10 cellular contexts compared by ENCODE assay signal in genomic region chr15:65086680-65087111, GRCh38. TPM values are rescaled to one million over a fixed set of nuclear protein-coding genes. Genes with fewer than 3 reads are reported as not detected.
DNase-seq lines count a peak whose midpoint lies in the region; ATAC-seq, FAIRE-seq and TF ChIP-seq lines count a peak whose summit lies in the region.
"Had no signal": no experiment of that assay in that cellular context is flagged by ENCODE, and none has a peak within 500 bp of the region (broad histone marks: within the 10 kb centered on the region; RNA-seq: fewer than 3 reads in every experiment).

No MANE protein-coding gene starts in this region.

- H3K4me1 Mint-ChIP-seq in astrocyte (ENCODE audit: low read depth, unreplicated experiment): peaks cover 9% of the 10 kb centered on the region
- H3K4me1 Mint-ChIP-seq in CD8-positive, alpha-beta memory T cell: peaks cover 9 to 10% (median 10%) of the 10 kb centered on the region in 3 donors

- no peak overlapping the region for H3K4me3 ChIP-seq in right cardiac atrium (ENCODE audit: low read length)
- H3K4me3 ChIP-seq in astrocyte (ENCODE audit: insufficient read depth, low read depth, low read length): no peak overlapping the region
- H3K4me3 ChIP-seq in CD8-positive, alpha-beta memory T cell (ENCODE audit: low read length): no peak overlapping the region

- H2AFZ ChIP-seq in astrocyte (ENCODE audit: low read depth, low read length): no peak overlapping the region

- intact Hi-C loops in right cardiac atrium (cut with DNase I): loop anchor here in 2 of 4 donors (5.0 kb wide), 1 partner anchor 34 kb away; no protein-coding TSS in a partner anchor
- intact Hi-C loops in left cardiac atrium (cut with DNase I): loop anchor here in 1 of 2 donors (5.0 kb wide), 1 partner anchor 34 kb away; no protein-coding TSS in a partner anchor

- H3K9ac ChIP-seq in astrocyte (ENCODE audit: low read length): no peak overlapping the region

- CTCF ChIA-PET in CD8-positive, alpha-beta memory T cell (lab: Charles Lee): interaction anchor here (2.1 kb wide), 1 partner anchor 9 kb away, joined by 5 read pairs; no protein-coding TSS in a partner anchor

- H3K36me3 ChIP-seq in astrocyte (ENCODE audit: insufficient read depth, low read length): no peaks in the 10 kb centered on the region
- no peaks in the 10 kb centered on the region for H3K36me3 ChIP-seq in CD8-positive, alpha-beta memory T cell (ENCODE audit: insufficient read depth, low read length)

- no peaks in the 10 kb centered on the region for H3K9me3 ChIP-seq in right cardiac atrium (ENCODE audit: control insufficient read depth, low read length)
- H3K9me3 ChIP-seq in astrocyte (ENCODE audit: insufficient read depth, low read depth, low read length): no peaks in the 10 kb centered on the region
- no peaks in the 10 kb centered on the region for H3K9me3 ChIP-seq in CD8-positive, alpha-beta memory T cell (ENCODE audit: low read length)

- H3K4me2 ChIP-seq in astrocyte (ENCODE audit: low read length): no peak overlapping the region

- no peaks in the 10 kb centered on the region for H3K79me2 ChIP-seq in astrocyte (ENCODE audit: insufficient read depth, low read length)

- POLR2A ChIA-PET in CD8-positive, alpha-beta memory T cell (lab: Charles Lee): interaction anchor here (0.6 kb wide), 1 partner anchor 445 kb away, joined by 5 read pairs; no protein-coding TSS in a partner anchor

- no peak for FAIRE-seq in astrocyte (lab: Jason Lieb, UNC)

- no peaks in the 10 kb centered on the region for H3K9me3 Mint-ChIP-seq in astrocyte (ENCODE audit: unreplicated experiment)
- no peaks in the 10 kb centered on the region for H3K9me3 Mint-ChIP-seq in CD8-positive, alpha-beta memory T cell
- H3K9me3 Mint-ChIP-seq: CD4-positive, alpha-beta memory T cell had no signal

- ATAC-seq in right cardiac atrium (no peak), left cardiac atrium (no peak), HG02678 (IDR thresholded peaks at IDR 0.05; ENCODE audit: unreplicated experiment) (no peak)

- H3K36me3 Mint-ChIP-seq in astrocyte (ENCODE audit: low read depth, unreplicated experiment): peaks cover 2% of the 10 kb centered on the region
- no peaks in the 10 kb centered on the region for H3K36me3 Mint-ChIP-seq in CD8-positive, alpha-beta memory T cell
- H3K36me3 Mint-ChIP-seq: CD4-positive, alpha-beta memory T cell had no signal

- H3K4me1 ChIP-seq in right cardiac atrium (ENCODE audit: control insufficient read depth, insufficient read depth, low read length) (peaks cover 24% of the 10 kb centered on the region), astrocyte (ENCODE audit: insufficient read depth, low read length) (peaks cover 7% of the 10 kb centered on the region)
- peaks cover 12% of the 10 kb centered on the region for H3K4me1 ChIP-seq in CD8-positive, alpha-beta memory T cell (ENCODE audit: insufficient read depth, low read length)

- no peaks in the 10 kb centered on the region for H4K20me1 ChIP-seq in astrocyte (ENCODE audit: insufficient read depth, low read length)

- no peaks in the 10 kb centered on the region for H3K27me3 ChIP-seq in right cardiac atrium (ENCODE audit: control insufficient read depth, insufficient read depth)
- peaks cover 23% of the 10 kb centered on the region for H3K27me3 ChIP-seq in astrocyte (ENCODE audit: insufficient read depth, low read length)
- peaks cover 8% of the 10 kb centered on the region for H3K27me3 ChIP-seq in CD8-positive, alpha-beta memory T cell (ENCODE audit: insufficient read depth, low read length, poor library complexity, severe bottlenecking)

- WGBS in right cardiac atrium: 62% methylated on average over 6 of the region's 6 CpGs

- DNase-seq in right cardiac atrium (peak in 2 of 3 donors; percentile 39 to 52), left cardiac atrium (no peak), astrocyte (ENCODE audit: low read depth) (no peak), lung microvascular endothelial cell (ENCODE audit: low read depth in 2 of 2) (peak; percentile 20 to 24), A172 (ENCODE audit: low spot score) (no peak)
- DNase-seq in CD8-positive, alpha-beta memory T cell: no peak
- no peak for DNase-seq in central memory CD4-positive, alpha-beta T cell
- DNase-seq: CD4-positive, alpha-beta memory T cell; effector memory CD4-positive, alpha-beta T cell had no signal

- TF ChIP-seq CTCF in astrocyte (IDR thresholded peaks at IDR 0.05; ENCODE audit: insufficient read depth, low read depth, low read length): peak; percentile 14

- peaks cover 62% of the 10 kb centered on the region for H3K27me3 Mint-ChIP-seq in astrocyte (ENCODE audit: low read depth, unreplicated experiment)
- H3K27me3 Mint-ChIP-seq in CD8-positive, alpha-beta memory T cell: peaks cover 20 to 36% of the 10 kb centered on the region in 2 donors

- no peak overlapping the region for H3K4me3 Mint-ChIP-seq in astrocyte (ENCODE audit: unreplicated experiment)
- no peak overlapping the region for H3K4me3 Mint-ChIP-seq in CD8-positive, alpha-beta memory T cell
- H3K4me3 Mint-ChIP-seq: CD4-positive, alpha-beta memory T cell had no signal

- H3K27ac ChIP-seq in right cardiac atrium (ENCODE audit: low read length) (peak overlapping the region; percentile 67), astrocyte (ENCODE audit: low read depth, low read length) (no peak overlapping the region)
- no peak overlapping the region for H3K27ac ChIP-seq in CD8-positive, alpha-beta memory T cell (ENCODE audit: low read depth, low read length)

- no peak overlapping the region for H3K27ac Mint-ChIP-seq in astrocyte (ENCODE audit: unreplicated experiment)
- H3K27ac Mint-ChIP-seq in CD8-positive, alpha-beta memory T cell: peak overlapping the region in 1 of 8 donors; percentile 71

RNA-seq across cellular contexts. Expression of gene KBTBD13, which starts 10.2 kb away (rescaled TPM):
- total RNA-seq in right cardiac atrium: 1 to 10 TPM; 2.8 to 8.9 (median 5.3) TPM
- 6.9 TPM for polyA plus RNA-seq in right cardiac atrium
- 1 to 10 TPM; 2.6 to 5.2 TPM for total RNA-seq in left cardiac atrium
- not detected in 2 replicates for total RNA-seq in astrocyte
- not detected in 2 replicates for total RNA-seq in lung microvascular endothelial cell
- not detected for total RNA-seq in CD8-positive, alpha-beta memory T cell
- polyA plus RNA-seq in CD8-positive, alpha-beta memory T cell: not detected
- not detected in 2 replicates for total RNA-seq in A172 (2014; rRNA removed; shearing (Covaris generic))
- total RNA-seq: CD4-positive, alpha-beta memory T cell had no signal
- polyA plus RNA-seq: CD4-positive, alpha-beta memory T cell had no signal

RNA-seq across cellular contexts. Expression of gene RASL12, which starts 18.9 kb away (rescaled TPM):
- 10 to 100 TPM; 63.2 to 88.0 (median 70.0) TPM for total RNA-seq in right cardiac atrium
- polyA plus RNA-seq in right cardiac atrium: 68.8 TPM
- total RNA-seq in left cardiac atrium: 10 to 100 TPM; 53.3 to 63.3 TPM
- total RNA-seq in astrocyte: 0.32 and 0.36 TPM in 2 replicates
- total RNA-seq in lung microvascular endothelial cell: not detected in 2 replicates
- not detected for total RNA-seq in CD8-positive, alpha-beta memory T cell
- polyA plus RNA-seq in CD8-positive, alpha-beta memory T cell: not detected
- not detected in 2 replicates for total RNA-seq in A172 (2014; rRNA removed; shearing (Covaris generic))
- total RNA-seq: CD4-positive, alpha-beta memory T cell had no signal
- polyA plus RNA-seq: CD4-positive, alpha-beta memory T cell had no signal

RNA-seq across cellular contexts. Expression of gene UBAP1L, which starts 28.3 kb away (rescaled TPM):
- 1 to 10 TPM; 1.7 to 2.5 (median 1.8) TPM for total RNA-seq in right cardiac atrium
- 1.4 TPM for polyA plus RNA-seq in right cardiac atrium
- total RNA-seq in left cardiac atrium: 1 to 10 TPM; 2.1 to 2.9 TPM
- 1.8 and 1.9 TPM in 2 replicates for total RNA-seq in astrocyte
- 1.1 and 2.6 TPM in 2 replicates for total RNA-seq in lung microvascular endothelial cell
- 1 to 10 TPM; 3.5 TPM for total RNA-seq in CD8-positive, alpha-beta memory T cell
- 0.45 TPM for polyA plus RNA-seq in CD8-positive, alpha-beta memory T cell
- 0.05 and 0.65 TPM in 2 replicates for total RNA-seq in A172 (2014; rRNA removed; shearing (Covaris generic))

RNA-seq across cellular contexts. Expression of gene SLC51B, which starts 41.5 kb away (rescaled TPM):
- not detected for total RNA-seq in right cardiac atrium
- polyA plus RNA-seq in right cardiac atrium: not detected
- total RNA-seq in left cardiac atrium: not detected
- not detected in 2 replicates for total RNA-seq in astrocyte
- total RNA-seq in lung microvascular endothelial cell: not detected in 2 replicates
- not detected for total RNA-seq in CD8-positive, alpha-beta memory T cell
- not detected for polyA plus RNA-seq in CD8-positive, alpha-beta memory T cell
- not detected in 2 replicates for total RNA-seq in A172 (2014; rRNA removed; shearing (Covaris generic))
- total RNA-seq: CD4-positive, alpha-beta memory T cell had no signal
- polyA plus RNA-seq: CD4-positive, alpha-beta memory T cell had no signal

RNA-seq across cellular contexts. Expression of gene PDCD7, which starts 46.9 kb away (rescaled TPM):
- total RNA-seq in right cardiac atrium (10 to 100 TPM; 13.3 to 20.9 (median 16.6) TPM), left cardiac atrium (10 to 100 TPM; 15.7 to 19.3 TPM), astrocyte (12.3 and 15.0 TPM in 2 replicates), lung microvascular endothelial cell (8.3 and 11.3 TPM in 2 replicates)
- 13.0 TPM for polyA plus RNA-seq in right cardiac atrium
- 10 to 100 TPM; 33.6 to 39.6 TPM for total RNA-seq in CD8-positive, alpha-beta memory T cell
- polyA plus RNA-seq in CD8-positive, alpha-beta memory T cell: 21.7 TPM
- 18.2 and 18.7 TPM in 2 replicates for total RNA-seq in A172 (2014; rRNA removed; shearing (Covaris generic))

Comparison
In these comparisons a context has a peak if more than half of its experiments do, and no peak if none do; other contexts are left out.
1. DNase-seq: peak in right cardiac atrium (2 of 3) and lung microvascular endothelial cell (2 of 2); none in left cardiac atrium (single experiment), astrocyte (single experiment), CD8-positive, alpha-beta memory T cell (0 of 5), central memory CD4-positive, alpha-beta T cell (single experiment) and A172 (single experiment).
2. RNA of gene RASL12, which starts 18.9 kb away (total RNA-seq): 63.2 to 88.0 TPM in right cardiac atrium and 53.3 to 63.3 TPM in left cardiac atrium; 0.32 to 0.36 TPM in astrocyte, not detected in CD8-positive, alpha-beta memory T cell, not detected in lung microvascular endothelial cell and not detected in A172; every median in the first group is over 10 times any median in the second.